ENCODE assay signal across 8 cellular contexts in the genomic region with DNA sequence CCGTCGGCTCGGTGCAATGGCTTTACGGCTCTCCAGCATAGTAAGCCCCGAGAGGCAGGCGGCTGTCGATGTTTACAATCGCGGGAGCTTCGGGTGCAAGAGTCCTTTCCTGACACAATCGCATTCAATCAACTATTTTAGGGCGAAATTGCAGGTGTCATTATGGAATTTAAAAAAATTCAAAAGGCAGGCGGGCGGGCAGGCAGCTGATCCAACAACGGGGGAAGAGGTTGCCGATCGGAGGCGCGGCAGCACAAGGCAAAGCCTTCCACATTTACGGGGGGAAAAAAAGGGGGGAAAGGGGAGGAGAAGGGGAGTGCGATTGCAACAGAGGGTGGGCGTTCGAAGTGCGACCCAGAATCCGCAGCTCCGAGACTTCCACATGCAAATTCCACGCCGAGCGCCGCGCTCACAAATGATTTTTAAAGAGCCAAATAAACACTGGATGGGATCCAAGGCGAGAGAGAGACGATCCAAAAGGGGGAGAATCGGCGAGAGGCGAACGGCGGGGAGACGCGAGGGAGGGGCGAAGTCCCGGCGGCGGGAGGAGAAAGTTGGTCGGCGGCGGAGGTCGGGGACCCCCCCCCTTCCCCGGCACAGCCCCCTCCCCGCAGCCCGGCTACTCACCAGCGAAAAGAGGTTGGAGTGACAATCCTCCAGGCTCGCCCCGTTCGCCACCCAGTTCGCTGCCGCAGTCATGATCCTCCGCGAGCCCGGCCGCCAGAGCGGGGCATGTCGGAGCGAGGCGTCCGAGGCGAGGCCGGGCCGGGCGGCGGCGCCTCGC. TPM values are rescaled to one million over a fixed set of nuclear protein-coding genes. Genes with fewer than 3 reads are reported as not detected.
A peak's percentile ranks its signal among the peaks of the same experiment; 100 is the strongest.
DNase-seq lines count a peak whose midpoint lies in the region; ATAC-seq, FAIRE-seq and TF ChIP-seq lines count a peak whose summit lies in the region.

No MANE protein-coding gene starts in this region.

- DNase-seq in GM12892 (ENCODE audit: insufficient read length) (peak; percentile 39), NCI-H187 treated with DMSO at 0.1 percent for 48 hours (lab: John Stamatoyannopoulos, UW) (peak; percentile 10), bronchial epithelial cell (ENCODE audit: low read depth) (no peak), iPS-NIHi7 (ENCODE audit: extremely low spot score) (peak; percentile 51), small intestine (peak; percentile 72)

- peak overlapping the region; percentile 79 to 96 for H3K27ac ChIP-seq in small intestine (ENCODE audit: low read depth in 1 of 2, low read length in 1 of 2)

- H3K9me3 ChIP-seq in small intestine (ENCODE audit: control insufficient read depth, low read depth) = no peaks in the 10 kb centered on the region

- FAIRE-seq in GM12892 (lab: Jason Lieb, UNC) (no peak), bronchial epithelial cell (lab: Jason Lieb, UNC) (no peak), small intestine (lab: Jason Lieb, UNC) (no peak)

- H3K36me3 ChIP-seq in bronchial epithelial cell (ENCODE audit: control insufficient read depth, insufficient read depth, low read length) (no peaks in the 10 kb centered on the region), small intestine (ENCODE audit: control insufficient read depth in 2 of 2, insufficient read depth in 2 of 2, low read length in 2 of 2) (no peaks in the 10 kb centered on the region)

- ATAC-seq in HG02840 (IDR thresholded peaks at IDR 0.05; ENCODE audit: low FRiP score, unreplicated experiment) (peak; percentile 31), HG03378 (IDR thresholded peaks at IDR 0.05; ENCODE audit: unreplicated experiment) (no peak)

- TF ChIP-seq POLR2A in GM12892 (IDR thresholded peaks at IDR 0.05; ENCODE audit: low read depth, low read length) = no peak

- H3K4me3 ChIP-seq in WI38 (ENCODE audit: low read depth, low read length) (peak overlapping the region; percentile 74), bronchial epithelial cell (ENCODE audit: low read depth, low read length) (peak overlapping the region; percentile 52), small intestine (ENCODE audit: low read depth in 1 of 2, low read length in 2 of 2) (peak overlapping the region; percentile 94 to 97)

- H3K27me3 ChIP-seq in bronchial epithelial cell (ENCODE audit: control insufficient read depth, insufficient read depth, low read length) (no peaks in the 10 kb centered on the region), small intestine (ENCODE audit: control insufficient read depth in 2 of 2, insufficient read depth in 2 of 2, low read length in 2 of 2) (no peaks in the 10 kb centered on the region)

- H3K4me1 ChIP-seq in small intestine (ENCODE audit: control insufficient read depth in 2 of 2, insufficient read depth in 1 of 2, low read depth in 1 of 2, low read length in 1 of 2) = no peaks in the 10 kb centered on the region

- TF ChIP-seq CTCF in WI38 (IDR thresholded peaks at IDR 0.05; ENCODE audit: low read depth, low read length) (no peak), bronchial epithelial cell (IDR thresholded peaks at IDR 0.05; ENCODE audit: insufficient read depth, low read length, severe bottlenecking) (peak; percentile 7)

- 0 to 1% (median 0%) methylated on average over 46 to 73 of the region's 73 CpGs for WGBS in small intestine, 3 donors

RNA-seq across cellular contexts. Expression of gene MED13L, which starts 0.9 kb away (rescaled TPM):
- 26.8 TPM for polyA plus RNA-seq in GM12892 (2012; ENCODE audit: missing spikeins)
- 39.8 and 41.6 TPM in 2 replicates for total RNA-seq in bronchial epithelial cell
- polyA plus RNA-seq in small intestine = 10 to 100 TPM in 2 of 3 donors, 1 to 10 TPM in 1; 9.8 to 18.3 (median 10.3) TPM
